Comparison of ENCODE assay signal across 11 cellular contexts in the genomic region with DNA sequence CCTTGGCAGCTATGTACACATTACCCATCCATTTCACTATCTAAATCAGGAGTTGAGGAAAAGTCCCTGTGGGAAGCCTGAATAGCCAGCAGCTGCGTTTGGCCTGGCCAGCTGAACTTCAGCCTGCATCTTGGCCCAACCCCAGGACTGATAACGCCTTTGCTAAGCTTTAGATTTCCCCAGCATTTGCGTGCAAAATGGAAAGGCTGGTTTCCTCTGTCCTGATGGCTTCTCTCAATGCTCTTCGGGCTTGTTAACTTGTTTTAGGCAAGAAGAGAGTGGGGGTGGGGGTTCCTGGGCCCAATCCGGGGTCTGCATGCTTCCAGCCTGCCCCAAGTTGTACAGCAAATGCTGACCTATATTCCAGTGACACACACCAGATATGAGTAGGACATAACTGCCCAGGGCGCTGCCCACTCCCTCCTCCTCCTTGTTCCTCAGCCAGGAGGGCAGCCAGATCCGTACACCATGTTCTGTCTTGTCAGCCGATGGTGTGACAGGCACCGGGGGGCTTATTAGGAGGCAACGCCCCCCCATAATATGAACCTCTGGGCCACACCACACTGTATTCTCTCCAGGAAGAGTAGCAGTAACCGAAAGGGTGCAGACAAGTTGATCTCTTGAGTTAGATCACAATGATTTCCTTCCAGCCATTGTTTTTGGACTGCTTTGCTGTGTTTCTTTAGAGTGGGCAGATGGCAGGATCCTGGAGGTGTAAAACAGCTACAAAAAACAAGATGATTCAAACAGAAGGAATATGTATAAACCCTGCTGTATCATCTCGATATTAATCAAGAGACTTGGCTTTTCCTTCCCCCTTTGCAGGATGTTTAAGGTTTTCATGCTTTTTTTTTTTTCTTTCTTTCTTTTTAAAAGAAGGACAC.
DNase-seq lines count a peak whose midpoint lies in the region; ATAC-seq and TF ChIP-seq lines count a peak whose summit lies in the region.
"Had no signal": no experiment of that assay in that cellular context is flagged by ENCODE, and none has a peak within 500 bp of the region (broad histone marks: within the 10 kb centered on the region; RNA-seq: fewer than 3 reads in every experiment).

No MANE protein-coding gene starts in this region.

- peak; percentile 93 for ATAC-seq in body of pancreas
- no peak for ATAC-seq in T-helper 17 cell

- H4K20me1 ChIP-seq in KMS-11 (ENCODE audit: insufficient read depth) (no peaks in the 10 kb centered on the region), hepatocyte (ENCODE audit: insufficient read depth, poor library complexity, severe bottlenecking) (no peaks in the 10 kb centered on the region)

- 13 to 18% methylated on average over 12 of the region's 12 CpGs for WGBS in body of pancreas, 2 donors
- WGBS in hepatocyte (ENCODE audit: low lambda C conversion rate, missing lambda C conversion rate), result 62% methylated on average over 12 of the region's 12 CpGs

- H3K27ac Mint-ChIP-seq in T-helper 17 cell, result no peak overlapping the region
- no peak overlapping the region for H3K27ac Mint-ChIP-seq in CD14-positive monocyte
- H3K27ac Mint-ChIP-seq in activated naive CD4-positive, alpha-beta T cell treated with anti-CD3 and anti-CD28 coated beads, Interleukin-2, amount 10 ng/mL, durations not matched to agents 7 days and 5 days, result no peak overlapping the region

- H3K27me3 ChIP-seq in KMS-11 (ENCODE audit: insufficient read depth, low read depth) (no peaks in the 10 kb centered on the region), body of pancreas (no peaks in the 10 kb centered on the region), hepatocyte (no peaks in the 10 kb centered on the region), skeletal muscle tissue (ENCODE audit: control insufficient read depth in 3 of 3, insufficient read depth in 3 of 3, low read length in 3 of 3) (no peaks in the 10 kb centered on the region)

- H3K4me1 Mint-ChIP-seq in T-helper 17 cell, result peaks cover 7% of the 10 kb centered on the region
- peaks cover 14% of the 10 kb centered on the region for H3K4me1 Mint-ChIP-seq in CD14-positive monocyte
- peaks cover 9% of the 10 kb centered on the region for H3K4me1 Mint-ChIP-seq in activated naive CD4-positive, alpha-beta T cell treated with anti-CD3 and anti-CD28 coated beads, Interleukin-2, amount 10 ng/mL, durations not matched to agents 7 days and 5 days

- H3K4me2 ChIP-seq in KMS-11 (peak overlapping the region; percentile 24), hepatocyte (peak overlapping the region; percentile 9)

- H3K9ac ChIP-seq in KMS-11, result no peak overlapping the region
- H3K9ac ChIP-seq in skeletal muscle tissue (ENCODE audit: low read depth in 1 of 3, low read length in 3 of 3), result peak overlapping the region; percentile 43 to 77 (median 74)

- TF ChIP-seq CTCF in KMS-11 (conservative IDR thresholded peaks at IDR 0.05; ENCODE audit: low read depth, low read length) (no peak), body of pancreas (IDR thresholded peaks at IDR 0.05) (no peak), hepatocyte (IDR thresholded peaks at IDR 0.05; ENCODE audit: poor library complexity) (no peak), CD14-positive monocyte (IDR thresholded peaks at IDR 0.05) (no peak)

- H3K4me1 ChIP-seq in KMS-11 (ENCODE audit: low read depth, poor library complexity, severe bottlenecking) (peaks cover 24% of the 10 kb centered on the region), body of pancreas (peaks cover 51% of the 10 kb centered on the region), hepatocyte (ENCODE audit: insufficient read depth) (peaks cover 15% of the 10 kb centered on the region), skeletal muscle tissue (ENCODE audit: control insufficient read depth in 3 of 3, insufficient read depth in 3 of 3, low read length in 3 of 3) (peaks cover 40 to 50% (median 49%) of the 10 kb centered on the region in 3 donors)

- H3K9me2 ChIP-seq in hepatocyte (replicated peaks; ENCODE audit: insufficient read depth), result no peaks in the 10 kb centered on the region

- H2AFZ ChIP-seq in KMS-11 (ENCODE audit: low read depth) (no peak overlapping the region), hepatocyte (no peak overlapping the region)

- intact Hi-C loops in body of pancreas (cut with DNase I), result no loop called here
- intact Hi-C loops in CD14-positive monocyte (cut with micrococcal nuclease), result no loop called here

- H3K9me3 ChIP-seq in body of pancreas, result no peaks in the 10 kb centered on the region
- H3K9me3 ChIP-seq in hepatocyte (ENCODE audit: low read depth), result no peaks in the 10 kb centered on the region
- no peaks in the 10 kb centered on the region for H3K9me3 ChIP-seq in skeletal muscle tissue (ENCODE audit: control insufficient read depth in 3 of 3, low read length in 3 of 3)
- no peaks in the 10 kb centered on the region for H3K9me3 ChIP-seq in T-helper 17 cell (ENCODE audit: control insufficient read depth, low read length, poor library complexity, severe bottlenecking)

- H3K36me3 ChIP-seq in KMS-11 (ENCODE audit: insufficient read depth) (no peaks in the 10 kb centered on the region), body of pancreas (replicated peaks in 1 of 2; ENCODE audit: insufficient read depth in 1 of 2, low read depth in 2 of 2) (no peaks in the 10 kb centered on the region), hepatocyte (replicated peaks; ENCODE audit: insufficient read depth, low read depth) (no peaks in the 10 kb centered on the region), skeletal muscle tissue (ENCODE audit: control insufficient read depth in 3 of 3, insufficient read depth in 3 of 3, low read length in 3 of 3) (no peaks in the 10 kb centered on the region)

- H3K36me3 Mint-ChIP-seq in T-helper 17 cell (ENCODE audit: low read depth), result peaks cover 7% of the 10 kb centered on the region
- H3K36me3 Mint-ChIP-seq in CD14-positive monocyte, result no peaks in the 10 kb centered on the region
- peaks cover 5% of the 10 kb centered on the region for H3K36me3 Mint-ChIP-seq in activated naive CD4-positive, alpha-beta T cell treated with anti-CD3 and anti-CD28 coated beads, Interleukin-2, amount 10 ng/mL, durations not matched to agents 7 days and 5 days

- H3K79me2 ChIP-seq in KMS-11 (ENCODE audit: insufficient read depth, low read depth) (no peaks in the 10 kb centered on the region), hepatocyte (no peaks in the 10 kb centered on the region)

- no peak overlapping the region for H3K27ac ChIP-seq in KMS-11
- peak overlapping the region; percentile 80 to 91 (median 81) for H3K27ac ChIP-seq in body of pancreas
- peak overlapping the region; percentile 77 for H3K27ac ChIP-seq in hepatocyte
- H3K27ac ChIP-seq in skeletal muscle tissue (ENCODE audit: low read depth, low read length), result peak overlapping the region; percentile 78
- H3K27ac ChIP-seq: SK-N-MC had no signal

- CTCF ChIA-PET in activated naive CD4-positive, alpha-beta T cell treated with anti-CD3 and anti-CD28 coated beads, Interleukin-2, amount 10 ng/mL, durations not matched to agents 7 days and 5 days (lab: Charles Lee), result no interaction called here

- DNase-seq in body of pancreas (peak; percentile 91 to 94 (median 92)), hepatocyte (ENCODE audit: low spot score) (peak; percentile 78), T-helper 17 cell (no peak), NCI-H446 treated with DMSO at 0.1 percent for 48 hours (lab: John Stamatoyannopoulos, UW) (no peak), CD14-positive monocyte (ENCODE audit: low spot score) (no peak)
- no peak for DNase-seq in activated naive CD4-positive, alpha-beta T cell treated with anti-CD3 and anti-CD28 coated beads, Interleukin-2, amount 10 ng/mL, durations not matched to agents 7 days and 5 days
- DNase-seq: activated effector memory CD4-positive, alpha-beta T cell treated with Interleukin-2 at 50 U/mL for 16 hours; stimulated activated CD4-positive, alpha-beta T cell treated with anti-CD3 and anti-CD28 coated beads, Interleukin-2, amount 100 ng/mL, for 48 hours had no signal

- H3K4me3 Mint-ChIP-seq in T-helper 17 cell (no peak overlapping the region), CD14-positive monocyte (no peak overlapping the region)
- H3K4me3 Mint-ChIP-seq in activated naive CD4-positive, alpha-beta T cell treated with anti-CD3 and anti-CD28 coated beads, Interleukin-2, amount 10 ng/mL, durations not matched to agents 7 days and 5 days, result no peak overlapping the region

- H3K27me3 Mint-ChIP-seq in T-helper 17 cell (no peaks in the 10 kb centered on the region), CD14-positive monocyte (ENCODE audit: low read depth in 3 of 3) (peaks cover 0 to 3% (median 1%) of the 10 kb centered on the region in 3 donors)
- H3K27me3 Mint-ChIP-seq in activated naive CD4-positive, alpha-beta T cell treated with anti-CD3 and anti-CD28 coated beads, Interleukin-2, amount 10 ng/mL, durations not matched to agents 7 days and 5 days, result peaks cover 11% of the 10 kb centered on the region

- peaks cover 0 to 2% (median 0%) of the 10 kb centered on the region in 7 donors for H3K9me3 Mint-ChIP-seq in CD14-positive monocyte
- H3K9me3 Mint-ChIP-seq in activated naive CD4-positive, alpha-beta T cell treated with anti-CD3 and anti-CD28 coated beads, Interleukin-2, amount 10 ng/mL, durations not matched to agents 7 days and 5 days, result peaks cover 2% of the 10 kb centered on the region

- H3K4me3 ChIP-seq in KMS-11 (IDR thresholded peaks at IDR 0.05; ENCODE audit: insufficient read depth, low read depth, low read length), result no peak overlapping the region
- no peak overlapping the region for H3K4me3 ChIP-seq in body of pancreas
- H3K4me3 ChIP-seq in hepatocyte, result no peak overlapping the region
- H3K4me3 ChIP-seq in skeletal muscle tissue (ENCODE audit: low read length in 3 of 3), result peak overlapping the region; percentile 49 to 69 (median 67)
- H3K4me3 ChIP-seq: SK-N-MC had no signal

- TF ChIP-seq POLR2A in body of pancreas (IDR thresholded peaks at IDR 0.05), result peak in 1 of 3 donors; percentile 49

Comparison
In these comparisons a context has a peak if more than half of its experiments do, and no peak if none do; other contexts are left out.
1. H3K4me3 ChIP-seq: peak in skeletal muscle tissue (3 of 3); none in KMS-11 (single experiment), body of pancreas (0 of 2) and hepatocyte (single experiment).
2. DNase-seq: peak in body of pancreas (4 of 4) and hepatocyte (single experiment); none in T-helper 17 cell (0 of 3), NCI-H446 treated with DMSO at 0.1 percent for 48 hours (single experiment), CD14-positive monocyte (single experiment) and activated naive CD4-positive, alpha-beta T cell treated with anti-CD3 and anti-CD28 coated beads, Interleukin-2, amount 10 ng/mL, durations not matched to agents 7 days and 5 days (single experiment).